ENCODE assay signal across 18 cellular contexts in genomic region chr17:79618383-79619067, GRCh38. TPM values are rescaled to one million over a fixed set of nuclear protein-coding genes. Genes with fewer than 3 reads are reported as not detected.
A peak's percentile ranks its signal among the peaks of the same experiment; 100 is the strongest.
DNase-seq lines count a peak whose midpoint lies in the region; ATAC-seq, FAIRE-seq and TF ChIP-seq lines count a peak whose summit lies in the region.
"Had no signal": no experiment of that assay in that cellular context is flagged by ENCODE, and none has a peak within 500 bp of the region (broad histone marks: within the 10 kb centered on the region; RNA-seq: fewer than 3 reads in every experiment).

No MANE protein-coding gene starts in this region.

- H3K36me3 ChIP-seq in right lobe of liver (no peaks in the 10 kb centered on the region), HepG2 (replicated peaks in 1 of 2; ENCODE audit: control insufficient read depth in 1 of 2, insufficient read depth in 2 of 2, low read length in 2 of 2) (no peaks in the 10 kb centered on the region), mucosa of descending colon (ENCODE audit: low read depth) (no peaks in the 10 kb centered on the region), upper lobe of right lung (no peaks in the 10 kb centered on the region)
- no peaks in the 10 kb centered on the region for H3K36me3 ChIP-seq in naive thymus-derived CD4-positive, alpha-beta T cell (ENCODE audit: control insufficient read depth in 2 of 3, insufficient read depth in 3 of 3, low read length in 3 of 3)

- H3K4me2 ChIP-seq in HepG2 (ENCODE audit: low read depth, low read length) = no peak overlapping the region
- H3K4me2 ChIP-seq: PC-9 had no signal

- no peak overlapping the region for H3K27ac Mint-ChIP-seq in naive thymus-derived CD4-positive, alpha-beta T cell

- intact Hi-C loops in right lobe of liver (cut with DNase I) (no loop called here), HepG2 (cut with micrococcal nuclease; ENCODE audit: unreplicated experiment) (no loop called here), mucosa of descending colon (cut with DNase I, micrococcal nuclease) (no loop called here), upper lobe of right lung (cut with DNase I) (no loop called here)
- intact Hi-C loops in naive thymus-derived CD4-positive, alpha-beta T cell (cut with micrococcal nuclease) = no loop called here

- TF ChIP-seq CTCF in right lobe of liver (IDR thresholded peaks at IDR 0.05) (no peak), HepG2 (CRISPR knock-in tag; IDR thresholded peaks at IDR 0.05) (no peak), mucosa of descending colon (IDR thresholded peaks at IDR 0.05) (no peak), upper lobe of right lung (IDR thresholded peaks at IDR 0.05) (no peak)

- no peak for ATAC-seq in right lobe of liver
- no peak for ATAC-seq in HepG2
- ATAC-seq in mucosa of descending colon = no peak
- ATAC-seq in upper lobe of right lung = no peak
- no peak for ATAC-seq in naive thymus-derived CD4-positive, alpha-beta T cell
- no peak for ATAC-seq in HG03571 (IDR thresholded peaks at IDR 0.05; ENCODE audit: unreplicated experiment)
- ATAC-seq: left colon; naive thymus-derived CD8-positive, alpha-beta T cell had no signal

- H4K20me1 ChIP-seq in HepG2 (ENCODE audit: insufficient read depth, low read length) = no peaks in the 10 kb centered on the region; the same call in 1 of the 2 replicates

- no peak for TF ChIP-seq RAD21 in HepG2 (CRISPR knock-in tag; IDR thresholded peaks at IDR 0.05)

- H3K9me3 ChIP-seq in right lobe of liver = no peaks in the 10 kb centered on the region
- peaks cover 7% of the 10 kb centered on the region; the same call in 1 of the 2 replicates for H3K9me3 ChIP-seq in HepG2 (ENCODE audit: low read length)
- H3K9me3 ChIP-seq in mucosa of descending colon = no peaks in the 10 kb centered on the region
- H3K9me3 ChIP-seq in upper lobe of right lung = no peaks in the 10 kb centered on the region
- H3K9me3 ChIP-seq in naive thymus-derived CD4-positive, alpha-beta T cell (ENCODE audit: control insufficient read depth in 2 of 3, low read length in 3 of 3) = no peaks in the 10 kb centered on the region

- no peak overlapping the region for H3K4me3 Mint-ChIP-seq in naive thymus-derived CD4-positive, alpha-beta T cell
- H3K4me3 Mint-ChIP-seq: naive thymus-derived CD8-positive, alpha-beta T cell had no signal

- no peak for FAIRE-seq in HepG2 (lab: Jason Lieb, UNC)
- FAIRE-seq: GM18507 had no signal

- H3K79me2 ChIP-seq in HepG2 (ENCODE audit: insufficient read depth, low read length) = no peaks in the 10 kb centered on the region

- no peak overlapping the region for H2AFZ ChIP-seq in HepG2 (ENCODE audit: low read length)
- H2AFZ ChIP-seq: PC-9 had no signal

- H3K27ac ChIP-seq in right lobe of liver = no peak overlapping the region
- no peak overlapping the region for H3K27ac ChIP-seq in HepG2 (ENCODE audit: extremely low read length, insufficient read depth, low read length)
- H3K27ac ChIP-seq in angular gyrus (ENCODE audit: low read depth, low read length) = peak overlapping the region; percentile 53
- H3K27ac ChIP-seq in upper lobe of right lung = no peak overlapping the region
- no peak overlapping the region for H3K27ac ChIP-seq in naive thymus-derived CD4-positive, alpha-beta T cell (ENCODE audit: low read depth, low read length)
- H3K27ac ChIP-seq: PC-9 had no signal

- DNase-seq in right lobe of liver (peak in 2 of 3 donors; percentile 15 to 30), HepG2 (ENCODE audit: low spot score) (no peak), mucosa of descending colon (peak in 2 of 3 donors; percentile 3 to 5), upper lobe of right lung (peak; percentile 31), medulla oblongata (ENCODE audit: extremely low spot score) (no peak)
- DNase-seq in naive thymus-derived CD4-positive, alpha-beta T cell = no peak
- DNase-seq: activated gamma-delta T cell treated with Interleukin-2 at 50 U/mL for 16 hours; effector CD4-positive, alpha-beta T cell; Karpas-422; NCI-H526 treated with DMSO at 0.1 percent for 48 hours; PC-9; stimulated activated CD4-positive, alpha-beta T cell treated with anti-CD3 and anti-CD28 coated beads, Interleukin-2, amount 100 ng/mL, for 48 hours had no signal

- in situ Hi-C loops in HepG2 (cut with HindIII; ENCODE audit: extremely low pct_ligation_motif_present, low pct_unique_long_range_greater_than_20kb) = no loop called here

- POLR2A ChIA-PET in HepG2 (lab: Yijun Ruan, JAX) = no interaction called here
- POLR2A ChIA-PET in naive thymus-derived CD4-positive, alpha-beta T cell (lab: Charles Lee) = no interaction called here

- no peak for TF ChIP-seq POLR2A in right lobe of liver (IDR thresholded peaks at IDR 0.05)
- no peak for TF ChIP-seq POLR2A in HepG2 (IDR thresholded peaks at IDR 0.05; ENCODE audit: insufficient read depth in 1 of 2, low read depth in 2 of 2, low read length in 2 of 2)

- H3K4me3 ChIP-seq in right lobe of liver (no peak overlapping the region), HepG2 (replicated peaks in 1 of 3; ENCODE audit: insufficient read depth in 1 of 3, low read depth in 2 of 3, low read length in 3 of 3) (no peak overlapping the region), mucosa of descending colon (no peak overlapping the region), upper lobe of right lung (no peak overlapping the region)
- no peak overlapping the region for H3K4me3 ChIP-seq in naive thymus-derived CD4-positive, alpha-beta T cell (ENCODE audit: low read length)
- H3K4me3 ChIP-seq: PC-9 had no signal

- H3K36me3 Mint-ChIP-seq in naive thymus-derived CD4-positive, alpha-beta T cell = no peaks in the 10 kb centered on the region
- H3K36me3 Mint-ChIP-seq: naive thymus-derived CD8-positive, alpha-beta T cell had no signal

- TF ChIP-seq EP300 in HepG2 (IDR thresholded peaks at IDR 0.05; ENCODE audit: low read depth in 2 of 2, low read length in 2 of 2) (no peak), HepG2 (CRISPR knock-in tag; IDR thresholded peaks at IDR 0.05; ENCODE audit: borderline replicate concordance) (no peak)

- peaks cover 0 to 1% (median 0%) of the 10 kb centered on the region in 7 donors for H3K4me1 Mint-ChIP-seq in naive thymus-derived CD4-positive, alpha-beta T cell
- H3K4me1 Mint-ChIP-seq: naive thymus-derived CD8-positive, alpha-beta T cell had no signal

- peaks cover 0 to 6% (median 0%) of the 10 kb centered on the region in 11 donors for H3K9me3 Mint-ChIP-seq in naive thymus-derived CD4-positive, alpha-beta T cell
- H3K9me3 Mint-ChIP-seq: naive thymus-derived CD8-positive, alpha-beta T cell had no signal

- no peak overlapping the region for H3K9ac ChIP-seq in HepG2 (ENCODE audit: insufficient read depth, low read depth, low read length)

- no peaks in the 10 kb centered on the region for H3K27me3 ChIP-seq in right lobe of liver
- peaks cover 17 to 81% of the 10 kb centered on the region in 2 experiments for H3K27me3 ChIP-seq in HepG2 (ENCODE audit: control insufficient read depth in 1 of 2, insufficient read depth in 2 of 2, low read length in 2 of 2)
- H3K27me3 ChIP-seq in upper lobe of right lung = peaks cover 31% of the 10 kb centered on the region
- no peaks in the 10 kb centered on the region for H3K27me3 ChIP-seq in naive thymus-derived CD4-positive, alpha-beta T cell (ENCODE audit: control insufficient read depth in 2 of 2, insufficient read depth in 2 of 2, low read length in 2 of 2)

- CTCF ChIA-PET in HepG2 (lab: Yijun Ruan, JAX; ENCODE audit: low intra/inter-chr PET ratio, low total read pairs) = no interaction called here
- CTCF ChIA-PET in naive thymus-derived CD4-positive, alpha-beta T cell (lab: Charles Lee) = no interaction called here

- H3K27me3 Mint-ChIP-seq in naive thymus-derived CD4-positive, alpha-beta T cell = peaks cover 0 to 41% (median 28%) of the 10 kb centered on the region in 5 donors

- H3K4me1 ChIP-seq in right lobe of liver (no peaks in the 10 kb centered on the region), HepG2 (ENCODE audit: insufficient read depth, low read length) (no peaks in the 10 kb centered on the region), mucosa of descending colon (ENCODE audit: low read depth) (no peaks in the 10 kb centered on the region), upper lobe of right lung (no peaks in the 10 kb centered on the region)
- H3K4me1 ChIP-seq in naive thymus-derived CD4-positive, alpha-beta T cell (ENCODE audit: control insufficient read depth in 2 of 2, insufficient read depth in 2 of 2, low read length in 2 of 2) = no peaks in the 10 kb centered on the region

- no TSS peak for BruUV-seq in HepG2 (replicated peaks; lab: Mats Ljungman, UMichigan)

- WGBS in right lobe of liver (ENCODE audit: insufficient coverage, low coverage, low lambda C conversion rate, missing lambda C conversion rate) = 40% methylated on average over 18 of the region's 20 CpGs
- WGBS in HepG2 (ENCODE audit: low lambda C conversion rate) = 8% methylated on average over 20 of the region's 20 CpGs

RNA-seq across cellular contexts. Expression of gene RBFOX3, which starts 7.7 kb away (rescaled TPM):
- total RNA-seq in right lobe of liver (not detected), HepG2 (2016; rRNA removed; fragmentation: Illumina TruSeq; extraction: Trizol) (not detected in 2 replicates), mucosa of descending colon (100 to 1,000 TPM in 1 of 3 donors, 1 to 10 TPM in 1, under 1 TPM in 1; 0.90 to 155 (median 2.4) TPM), upper lobe of right lung (not detected)
- total RNA-seq in HepG2 (2016; cell fraction: cytosol; rRNA removed; fragmentation: Illumina TruSeq; extraction: Trizol; ENCODE audit: low read depth) = not detected in 2 replicates
- not detected in 2 replicates for total RNA-seq in HepG2 (2016; cell fraction: insoluble cytoplasmic fraction; rRNA removed; fragmentation: Illumina TruSeq; extraction: Trizol)
- total RNA-seq in HepG2 (2016; cell fraction: membrane; rRNA removed; fragmentation: Illumina TruSeq; extraction: Trizol) = not detected in 2 replicates
- total RNA-seq in HepG2 (2016; cell fraction: nucleus; rRNA removed; fragmentation: Illumina TruSeq; extraction: Trizol) = not detected in 2 replicates
- not detected in 2 replicates for polyA plus RNA-seq in HepG2 (2011; rRNA removed)
- polyA plus RNA-seq in HepG2 (2011; cell fraction: cytosol; rRNA removed) = 0.03 TPM in 1 of 2 replicates, not detected in the other
- not detected in 2 replicates for polyA plus RNA-seq in HepG2 (2011; cell fraction: nucleus; rRNA removed)
- 0.25 TPM in 1 of 2 replicates, not detected in the other for polyA plus RNA-seq in HepG2 (2012)
- polyA plus RNA-seq in HepG2 (2016; cell fraction: cytosol; fragmentation: Illumina TruSeq; extraction: Trizol; ENCODE audit: low read depth) = not detected in 2 replicates
- not detected in 2 replicates for polyA plus RNA-seq in HepG2 (2016; cell fraction: insoluble cytoplasmic fraction; fragmentation: Illumina TruSeq; extraction: Trizol; ENCODE audit: low read depth)
- polyA plus RNA-seq in HepG2 (2016; cell fraction: membrane; fragmentation: Illumina TruSeq; extraction: Trizol; ENCODE audit: low read depth) = not detected in 2 replicates
- not detected in 2 replicates for polyA plus RNA-seq in HepG2 (2016; cell fraction: nucleus; fragmentation: Illumina TruSeq; extraction: Trizol; ENCODE audit: insufficient read depth, low read depth)
- polyA minus RNA-seq in HepG2 (2011; rRNA and poly(A)+ RNA removed; ENCODE audit: low replicate concordance) = 0.05 TPM in 1 of 2 replicates, not detected in the other
- polyA minus RNA-seq in HepG2 (2011; cell fraction: cytosol; rRNA and poly(A)+ RNA removed) = not detected in 2 replicates
- polyA minus RNA-seq in HepG2 (2011; cell fraction: nucleus; rRNA and poly(A)+ RNA removed) = not detected in 2 replicates
- total RNA-seq in naive thymus-derived CD4-positive, alpha-beta T cell = under 1 TPM in 2 of 5 experiments, not detected in 3; 0.19 to 0.86 TPM
- polyA plus RNA-seq in naive thymus-derived CD4-positive, alpha-beta T cell = under 1 TPM in 1 of 2 donors, not detected in 1; 0.13 TPM
- total RNA-seq: activated CD8-positive, alpha-beta memory T cell treated with anti-CD3 and anti-CD28 coated beads for 36 hours; naive thymus-derived CD8-positive, alpha-beta T cell; PC-9 had no signal
- polyA plus RNA-seq: naive thymus-derived CD8-positive, alpha-beta T cell had no signal

Comparison
In these comparisons a context has a peak if more than half of its experiments do, and no peak if none do; other contexts are left out.
1. DNase-seq: peak in right lobe of liver (2 of 3), mucosa of descending colon (2 of 3) and upper lobe of right lung (single experiment); none in HepG2 (single experiment), medulla oblongata (single experiment) and naive thymus-derived CD4-positive, alpha-beta T cell (0 of 9).